ENCODE assay signal across 17 cellular contexts in the genomic region with DNA sequence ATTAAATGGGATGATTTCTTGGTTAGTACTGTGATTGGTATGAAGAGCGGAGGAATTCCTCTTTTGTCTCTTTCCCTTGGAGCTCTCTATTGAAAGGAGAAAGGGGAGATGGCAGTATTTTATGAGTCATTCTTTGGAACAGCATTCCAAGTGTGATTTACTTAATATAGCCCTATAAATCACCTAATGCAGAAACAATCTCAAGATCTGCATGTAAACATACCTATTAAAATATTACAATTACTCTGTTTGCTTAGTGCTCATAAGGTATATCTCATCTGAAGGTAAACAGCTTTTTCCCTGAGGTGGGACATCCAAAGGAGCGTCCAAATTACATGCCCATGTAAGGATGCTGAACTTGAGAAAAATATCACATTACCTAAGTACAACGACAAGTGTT.
A peak's percentile ranks its signal among the peaks of the same experiment; 100 is the strongest.
DNase-seq lines count a peak whose midpoint lies in the region; ATAC-seq and TF ChIP-seq lines count a peak whose summit lies in the region.
"Had no signal": no experiment of that assay in that cellular context is flagged by ENCODE, and none has a peak within 500 bp of the region (broad histone marks: within the 10 kb centered on the region; RNA-seq: fewer than 3 reads in every experiment).

No MANE protein-coding gene starts in this region.

- H3K36me3 ChIP-seq in GM23338 (ENCODE audit: insufficient read depth), result no peaks in the 10 kb centered on the region
- no peaks in the 10 kb centered on the region for H3K36me3 ChIP-seq in body of pancreas (replicated peaks in 1 of 2; ENCODE audit: insufficient read depth in 1 of 2, low read depth in 2 of 2)
- H3K36me3 ChIP-seq: BE2C, prostate gland had no signal

- 39% methylated on average over 3 of the region's 3 CpGs for WGBS in body of pancreas, 2 donors

- TF ChIP-seq CTCF in GM23338 (conservative IDR thresholded peaks at IDR 0.05; ENCODE audit: low read depth in 2 of 2), result no peak
- no peak for TF ChIP-seq CTCF in body of pancreas (IDR thresholded peaks at IDR 0.05)
- no peak for TF ChIP-seq CTCF in mesothelial cell of epicardium (IDR thresholded peaks at IDR 0.05; ENCODE audit: unreplicated experiment)

- CTCF ChIA-PET in activated CD4-positive, alpha-beta T cell treated with anti-CD3 and anti-CD28 coated beads for 36 hours (lab: Charles Lee), result interaction anchor here (0.5 kb wide), 1 partner anchor 241 kb away, joined by 3 read pairs; no protein-coding TSS in a partner anchor

- no peak for TF ChIP-seq POLR2A in body of pancreas (IDR thresholded peaks at IDR 0.05)

- H3K4me3 Mint-ChIP-seq in GM23338, result no peak overlapping the region
- H3K4me3 Mint-ChIP-seq in mesothelial cell of epicardium, result no peak overlapping the region
- no peak overlapping the region for H3K4me3 Mint-ChIP-seq in activated CD4-positive, alpha-beta T cell treated with anti-CD3 and anti-CD28 coated beads for 36 hours
- H3K4me3 Mint-ChIP-seq: T-helper 2 cell treated with Interferon-gamma antibody and Interleukin-4, amounts not matched to agents 5 μg/mL and 100 μg/mL, for 36 hours had no signal

- H3K9me3 ChIP-seq in body of pancreas, result no peaks in the 10 kb centered on the region
- H3K9me3 ChIP-seq: BE2C, prostate gland had no signal

- no peaks in the 10 kb centered on the region for H3K9me2 ChIP-seq in GM23338 (ENCODE audit: insufficient read depth)

- no peaks in the 10 kb centered on the region for H3K27me3 ChIP-seq in GM23338 (ENCODE audit: insufficient read depth)
- H3K27me3 ChIP-seq in body of pancreas, result no peaks in the 10 kb centered on the region
- H3K27me3 ChIP-seq: BE2C had no signal

- H3K4me1 Mint-ChIP-seq in GM23338 (peaks cover 44% of the 10 kb centered on the region), mesothelial cell of epicardium (peaks cover 52% of the 10 kb centered on the region)
- H3K4me1 Mint-ChIP-seq in activated CD4-positive, alpha-beta T cell treated with anti-CD3 and anti-CD28 coated beads for 36 hours, result no peaks in the 10 kb centered on the region

- peak overlapping the region; percentile 1; the same call in 1 of the 2 replicates for H3K4me2 ChIP-seq in GM23338

- H3K9me3 Mint-ChIP-seq in GM23338 (no peaks in the 10 kb centered on the region), mesothelial cell of epicardium (no peaks in the 10 kb centered on the region)
- H3K9me3 Mint-ChIP-seq in activated CD4-positive, alpha-beta T cell treated with anti-CD3 and anti-CD28 coated beads for 36 hours (ENCODE audit: low read depth), result no peaks in the 10 kb centered on the region
- H3K9me3 Mint-ChIP-seq: T-helper 2 cell treated with Interferon-gamma antibody and Interleukin-4, amounts not matched to agents 5 μg/mL and 100 μg/mL, for 36 hours had no signal

- POLR2A ChIA-PET in activated CD4-positive, alpha-beta T cell treated with anti-CD3 and anti-CD28 coated beads for 36 hours (lab: Charles Lee), result no interaction called here

- H3K36me3 Mint-ChIP-seq in GM23338 (ENCODE audit: low read depth), result no peaks in the 10 kb centered on the region; the same call in 2 of the 3 replicates
- no peaks in the 10 kb centered on the region for H3K36me3 Mint-ChIP-seq in mesothelial cell of epicardium
- no peaks in the 10 kb centered on the region for H3K36me3 Mint-ChIP-seq in activated CD4-positive, alpha-beta T cell treated with anti-CD3 and anti-CD28 coated beads for 36 hours (ENCODE audit: low read depth)

- H3K27me3 Mint-ChIP-seq in GM23338 (ENCODE audit: insufficient read depth, low read depth, poor library complexity) (peaks cover 4% of the 10 kb centered on the region), mesothelial cell of epicardium (ENCODE audit: low read depth) (no peaks in the 10 kb centered on the region)
- H3K27me3 Mint-ChIP-seq in activated CD4-positive, alpha-beta T cell treated with anti-CD3 and anti-CD28 coated beads for 36 hours, result no peaks in the 10 kb centered on the region

- no peaks in the 10 kb centered on the region for H3F3A ChIP-seq in GM23338 (replicated peaks; ENCODE audit: low read depth)

- H3K4me3 ChIP-seq in GM23338 (no peak overlapping the region), body of pancreas (no peak overlapping the region)
- H3K4me3 ChIP-seq: prostate gland had no signal

- H2AFZ ChIP-seq in GM23338, result no peak overlapping the region

- DNase-seq in GM23338 (ENCODE audit: low spot score) (no peak), NCI-H2029 (lab: John Stamatoyannopoulos, UW) (peak; percentile 88), body of pancreas (no peak), mesothelial cell of epicardium (ENCODE audit: low spot score in 2 of 2, unreplicated experiment in 2 of 2) (no peak), middle frontal gyrus (ENCODE audit: extremely low spot score, low spot score) (no peak), NOMO-1 (lab: John Stamatoyannopoulos, UW; ENCODE audit: unreplicated experiment in 2 of 2) (no peak)
- no peak for DNase-seq in activated CD4-positive, alpha-beta T cell treated with anti-CD3 and anti-CD28 coated beads for 36 hours
- DNase-seq: activated naive CD4-positive, alpha-beta T cell treated with anti-CD3 and anti-CD28 coated beads, Interleukin-2, amount 50 U/mL, for 16 hours; BE2C; central memory CD4-positive, alpha-beta T cell; DMS 273 treated with DMSO at 0.1 percent for 48 hours; glutamatergic neuron; GOT3; NCI-H446 had no signal

- H3K27ac ChIP-seq in GM23338 (ENCODE audit: low read depth) (peak overlapping the region; percentile 28; the same call in 1 of the 2 replicates), body of pancreas (peak overlapping the region; percentile 56 to 69 (median 66))
- H3K27ac ChIP-seq: prostate gland had no signal

- H3K4me1 ChIP-seq in GM23338 (ENCODE audit: insufficient read depth) (peaks cover 52% of the 10 kb centered on the region), body of pancreas (peaks cover 40% of the 10 kb centered on the region)
- H3K4me1 ChIP-seq: prostate gland had no signal

- intact Hi-C loops in body of pancreas (cut with DNase I), result no loop called here
- intact Hi-C loops in activated CD4-positive, alpha-beta T cell treated with anti-CD3 and anti-CD28 coated beads for 36 hours (cut with DNase I, micrococcal nuclease), result no loop called here

- H3K27ac Mint-ChIP-seq in GM23338 (peak overlapping the region; percentile 74), mesothelial cell of epicardium (peak overlapping the region; percentile 74)
- no peak overlapping the region for H3K27ac Mint-ChIP-seq in activated CD4-positive, alpha-beta T cell treated with anti-CD3 and anti-CD28 coated beads for 36 hours
- H3K27ac Mint-ChIP-seq: T-helper 2 cell treated with Interferon-gamma antibody and Interleukin-4, amounts not matched to agents 5 μg/mL and 100 μg/mL, for 36 hours had no signal

- no peaks in the 10 kb centered on the region for H4K20me1 ChIP-seq in GM23338 (replicated peaks; ENCODE audit: insufficient read depth)

- ATAC-seq in GM23338 (peak; percentile 17; the same call in 2 of the 3 replicates), body of pancreas (peak; percentile 14), GM21717 (IDR thresholded peaks at IDR 0.05; ENCODE audit: unreplicated experiment) (no peak)
- no peak for ATAC-seq in activated CD4-positive, alpha-beta T cell treated with anti-CD3 and anti-CD28 coated beads for 36 hours

- H3K79me2 ChIP-seq in GM23338 (replicated peaks; ENCODE audit: insufficient read depth), result no peaks in the 10 kb centered on the region

TF ChIP-seq in GM23338, 12 proteins besides CTCF, POLR2A, EP300 and RAD21:
- TF ChIP-seq POLR2AphosphoS5 (IDR thresholded peaks at IDR 0.05; ENCODE audit: low read depth) (no peak), ZNF331 (CRISPR knock-in tag; IDR thresholded peaks at IDR 0.05; ENCODE audit: low read depth) (no peak), JUNB (IDR thresholded peaks at IDR 0.05; ENCODE audit: unreplicated experiment) (no peak), NANOG (IDR thresholded peaks at IDR 0.05; ENCODE audit: borderline replicate concordance) (no peak), STAT1 (IDR thresholded peaks at IDR 0.05; ENCODE audit: unreplicated experiment) (no peak), ZNF114 (CRISPR knock-in tag; IDR thresholded peaks at IDR 0.05) (no peak), EZH2 (IDR thresholded peaks at IDR 0.05; ENCODE audit: low read depth, unreplicated experiment) (no peak), EZH2phosphoT487 (IDR thresholded peaks at IDR 0.05; ENCODE audit: unreplicated experiment) (no peak)
- TF ChIP-seq, protein P1, sequence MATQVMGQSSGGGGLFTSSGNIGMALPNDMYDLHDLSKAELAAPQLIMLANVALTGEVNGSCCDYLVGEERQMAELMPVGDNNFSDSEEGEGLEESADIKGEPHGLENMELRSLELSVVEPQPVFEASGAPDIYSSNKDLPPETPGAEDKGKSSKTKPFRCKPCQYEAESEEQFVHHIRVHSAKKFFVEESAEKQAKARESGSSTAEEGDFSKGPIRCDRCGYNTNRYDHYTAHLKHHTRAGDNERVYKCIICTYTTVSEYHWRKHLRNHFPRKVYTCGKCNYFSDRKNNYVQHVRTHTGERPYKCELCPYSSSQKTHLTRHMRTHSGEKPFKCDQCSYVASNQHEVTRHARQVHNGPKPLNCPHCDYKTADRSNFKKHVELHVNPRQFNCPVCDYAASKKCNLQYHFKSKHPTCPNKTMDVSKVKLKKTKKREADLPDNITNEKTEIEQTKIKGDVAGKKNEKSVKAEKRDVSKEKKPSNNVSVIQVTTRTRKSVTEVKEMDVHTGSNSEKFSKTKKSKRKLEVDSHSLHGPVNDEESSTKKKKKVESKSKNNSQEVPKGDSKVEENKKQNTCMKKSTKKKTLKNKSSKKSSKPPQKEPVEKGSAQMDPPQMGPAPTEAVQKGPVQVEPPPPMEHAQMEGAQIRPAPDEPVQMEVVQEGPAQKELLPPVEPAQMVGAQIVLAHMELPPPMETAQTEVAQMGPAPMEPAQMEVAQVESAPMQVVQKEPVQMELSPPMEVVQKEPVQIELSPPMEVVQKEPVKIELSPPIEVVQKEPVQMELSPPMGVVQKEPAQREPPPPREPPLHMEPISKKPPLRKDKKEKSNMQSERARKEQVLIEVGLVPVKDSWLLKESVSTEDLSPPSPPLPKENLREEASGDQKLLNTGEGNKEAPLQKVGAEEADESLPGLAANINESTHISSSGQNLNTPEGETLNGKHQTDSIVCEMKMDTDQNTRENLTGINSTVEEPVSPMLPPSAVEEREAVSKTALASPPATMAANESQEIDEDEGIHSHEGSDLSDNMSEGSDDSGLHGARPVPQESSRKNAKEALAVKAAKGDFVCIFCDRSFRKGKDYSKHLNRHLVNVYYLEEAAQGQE (IDR thresholded peaks at IDR 0.05; ENCODE audit: unreplicated experiment), result no peak

Comparison
In these comparisons a context has a peak if more than half of its experiments do, and no peak if none do; other contexts are left out.
1. ATAC-seq: peak in GM23338 (single experiment) and body of pancreas (single experiment); none in GM21717 (single experiment) and activated CD4-positive, alpha-beta T cell treated with anti-CD3 and anti-CD28 coated beads for 36 hours (single experiment).